26 cellular contexts compared by ENCODE assay signal in the genomic region with DNA sequence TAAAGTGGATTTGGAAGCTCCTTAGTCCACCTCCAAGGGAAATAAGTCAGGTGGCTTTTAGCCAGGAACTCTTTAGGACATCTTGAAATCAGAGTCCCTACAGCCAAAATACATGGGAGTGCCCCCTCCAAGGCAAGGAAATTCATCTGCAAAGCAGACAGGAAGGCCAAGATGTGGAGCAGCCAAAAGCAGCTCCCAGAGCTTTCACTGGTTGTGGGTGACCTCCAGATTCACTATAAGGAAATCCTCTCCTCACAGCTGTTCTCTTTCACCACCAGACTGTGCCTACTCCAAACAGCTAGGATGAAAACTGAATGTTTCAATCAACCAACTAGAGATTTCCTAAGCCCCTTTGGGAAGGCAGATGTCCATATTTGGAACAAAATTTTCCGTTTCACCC. TPM values are rescaled to one million over a fixed set of nuclear protein-coding genes. Genes with fewer than 3 reads are reported as not detected.
DNase-seq lines count a peak whose midpoint lies in the region; ATAC-seq and TF ChIP-seq lines count a peak whose summit lies in the region.
"Had no signal": no experiment of that assay in that cellular context is flagged by ENCODE, and none has a peak within 500 bp of the region (broad histone marks: within the 10 kb centered on the region; RNA-seq: fewer than 3 reads in every experiment).

No MANE protein-coding gene starts in this region.

- CTCF ChIA-PET in CD4-positive, alpha-beta memory T cell (lab: Charles Lee; ENCODE audit: partially characterized antibody), result interaction anchor here (0.7 to 1.8 kb wide), 5 partner anchors 7 to 66 kb away, joined by 3 to 10 read pairs (median 3); a partner anchor contains a TSS

- H3K4me2 ChIP-seq in Loucy (ENCODE audit: low read depth, low read length, poor library complexity, severe bottlenecking), result peak overlapping the region; percentile 94

- H4K20me1 ChIP-seq in Loucy (ENCODE audit: insufficient read depth, low read length, poor library complexity, severe bottlenecking), result no peaks in the 10 kb centered on the region

- no peak for TF ChIP-seq POLR2A in heart left ventricle (IDR thresholded peaks at IDR 0.05)

- ATAC-seq in heart left ventricle (peak; percentile 81 to 93 (median 92)), psoas muscle (peak in 3 of 4 donors; percentile 37 to 60 (median 56))
- ATAC-seq in stimulated activated naive B cell treated with anti-CD40 and anti-IgM and Interleukin-4, amounts not matched to agents 10 μg/mL and 1 μg/mL and 100 μg/mL, for 72 hours (replicated peaks), result no peak
- ATAC-seq: activated CD8-positive, alpha-beta T cell treated with anti-CD3 and anti-CD28 coated beads for 36 hours had no signal

- no peak for DNase-seq in CD4-positive, alpha-beta memory T cell
- DNase-seq in heart left ventricle (peak in 4 of 5 donors; percentile 24 to 52 (median 38)), psoas muscle (no peak), coronary artery (ENCODE audit: low spot score) (no peak)
- no peak for DNase-seq in stimulated activated naive B cell treated with anti-CD40 and anti-IgM and Interleukin-4, amounts not matched to agents 10 μg/mL and 1 μg/mL and 100 μg/mL, for 72 hours
- DNase-seq in activated effector memory CD4-positive, alpha-beta T cell treated with anti-CD3 and anti-CD28 coated beads, Interleukin-2, amount 50 U/mL, for 16 hours, result no peak
- DNase-seq: activated CD4-positive, CD25-positive, alpha-beta regulatory T cell treated with anti-CD3 and anti-CD28 coated beads, Interleukin-2, amount 50 U/mL, for 72 hours; activated CD8-positive, alpha-beta T cell treated with anti-CD3 and anti-CD28 coated beads for 36 hours; activated gamma-delta T cell; CD8-positive, alpha-beta memory T cell; DMS153; GOT3; IMR-90; kidney; lower lobe of right lung; NCI-H1417; NCI-H2081 treated with DMSO at 0.1 percent for 48 hours; NCI-H226; NCI-H69; sigmoid colon; stimulated activated CD4-positive, alpha-beta T cell treated with anti-CD3 and anti-CD28 coated beads, Interleukin-15, amount 100 ng/mL, for 24 hours; stimulated activated naive CD4-positive, alpha-beta T cell had no signal

- H3F3A ChIP-seq in Loucy (ENCODE audit: low read depth), result no peaks in the 10 kb centered on the region

- TF ChIP-seq CTCF in Loucy (conservative IDR thresholded peaks at IDR 0.05; ENCODE audit: low read length), result no peak
- no peak for TF ChIP-seq CTCF in heart left ventricle (IDR thresholded peaks at IDR 0.05)
- TF ChIP-seq CTCF in psoas muscle (IDR thresholded peaks at IDR 0.05), result no peak
- no peak for TF ChIP-seq CTCF in coronary artery (IDR thresholded peaks at IDR 0.05)

- peaks cover 26 to 33% of the 10 kb centered on the region in 2 donors for H3K36me3 Mint-ChIP-seq in CD4-positive, alpha-beta memory T cell
- peaks cover 22 to 29% of the 10 kb centered on the region in 2 donors for H3K36me3 Mint-ChIP-seq in stimulated activated naive B cell treated with anti-CD40 and anti-IgM and Interleukin-4, amounts not matched to agents 10 μg/mL and 1 μg/mL and 100 μg/mL, for 72 hours

- POLR2A ChIA-PET in CD4-positive, alpha-beta memory T cell (lab: Charles Lee; ENCODE audit: partially characterized antibody), result interaction anchor here (0.5 to 1.8 kb wide), 4 partner anchors 9 to 55 kb away, joined by 4 to 8 read pairs (median 6); no protein-coding TSS in a partner anchor

- H3K4me1 Mint-ChIP-seq in CD4-positive, alpha-beta memory T cell, result peaks cover 57 to 96% (median 83%) of the 10 kb centered on the region in 4 donors
- peaks cover 52 to 78% of the 10 kb centered on the region in 2 donors for H3K4me1 Mint-ChIP-seq in stimulated activated naive B cell treated with anti-CD40 and anti-IgM and Interleukin-4, amounts not matched to agents 10 μg/mL and 1 μg/mL and 100 μg/mL, for 72 hours

- no peak overlapping the region for H3K27ac ChIP-seq in CD4-positive, alpha-beta memory T cell (ENCODE audit: low read depth, low read length)
- H3K27ac ChIP-seq in heart left ventricle (no peak overlapping the region), psoas muscle (no peak overlapping the region), coronary artery (no peak overlapping the region)
- H3K27ac ChIP-seq: lower lobe of right lung, sigmoid colon had no signal

- H3K9me2 ChIP-seq in Loucy (replicated peaks; ENCODE audit: low read depth, low read length), result no peaks in the 10 kb centered on the region

- H3K9ac ChIP-seq in Loucy (ENCODE audit: low read depth, low read length, poor library complexity, severe bottlenecking), result no peak overlapping the region

- no peaks in the 10 kb centered on the region for H3K36me3 ChIP-seq in CD4-positive, alpha-beta memory T cell (ENCODE audit: insufficient read depth, low read length)
- H3K36me3 ChIP-seq in Loucy (ENCODE audit: insufficient read depth, low read length), result no peaks in the 10 kb centered on the region; the same call in 1 of the 2 replicates
- H3K36me3 ChIP-seq in heart left ventricle, result no peaks in the 10 kb centered on the region
- H3K36me3 ChIP-seq in psoas muscle (ENCODE audit: insufficient read depth in 1 of 2, low read depth in 1 of 2), result no peaks in the 10 kb centered on the region
- H3K36me3 ChIP-seq: lower lobe of right lung, sigmoid colon had no signal

- H3K27me3 Mint-ChIP-seq in CD4-positive, alpha-beta memory T cell, result no peaks in the 10 kb centered on the region
- H3K27me3 Mint-ChIP-seq in stimulated activated naive B cell treated with anti-CD40 and anti-IgM and Interleukin-4, amounts not matched to agents 10 μg/mL and 1 μg/mL and 100 μg/mL, for 72 hours, result no peaks in the 10 kb centered on the region
- H3K27me3 Mint-ChIP-seq: activated CD8-positive, alpha-beta T cell treated with anti-CD3 and anti-CD28 coated beads for 36 hours had no signal

- H3K4me3 ChIP-seq in CD4-positive, alpha-beta memory T cell (ENCODE audit: low read length in 2 of 2), result no peak overlapping the region
- H3K4me3 ChIP-seq in Loucy (ENCODE audit: low read length, poor library complexity, severe bottlenecking), result no peak overlapping the region
- H3K4me3 ChIP-seq in heart left ventricle, result no peak overlapping the region
- no peak overlapping the region for H3K4me3 ChIP-seq in psoas muscle
- H3K4me3 ChIP-seq in coronary artery, result no peak overlapping the region
- H3K4me3 ChIP-seq: lower lobe of right lung, sigmoid colon had no signal

- no peak overlapping the region for H2AFZ ChIP-seq in Loucy (ENCODE audit: low read length)

- peaks cover 88% of the 10 kb centered on the region for H3K4me1 ChIP-seq in CD4-positive, alpha-beta memory T cell (ENCODE audit: insufficient read depth, low read length)
- H3K4me1 ChIP-seq in Loucy (ENCODE audit: insufficient read depth, low read length, poor library complexity, severe bottlenecking) (peaks cover 59% of the 10 kb centered on the region), heart left ventricle (peaks cover 0 to 15% (median 3%) of the 10 kb centered on the region in 12 donors), psoas muscle (no peaks in the 10 kb centered on the region)
- H3K4me1 ChIP-seq: sigmoid colon had no signal

- intact Hi-C loops in CD4-positive, alpha-beta memory T cell (cut with micrococcal nuclease), result no loop called here
- intact Hi-C loops in heart left ventricle (cut with DNase I) (no loop called here), psoas muscle (cut with DNase I) (no loop called here)

- H3K9me3 ChIP-seq in CD4-positive, alpha-beta memory T cell (ENCODE audit: control insufficient read depth in 1 of 2, low read length in 2 of 2), result no peaks in the 10 kb centered on the region
- no peaks in the 10 kb centered on the region for H3K9me3 ChIP-seq in Loucy (ENCODE audit: insufficient read depth, low read depth, low read length)
- no peaks in the 10 kb centered on the region for H3K9me3 ChIP-seq in heart left ventricle
- H3K9me3 ChIP-seq in psoas muscle, result no peaks in the 10 kb centered on the region
- H3K9me3 ChIP-seq: lower lobe of right lung, sigmoid colon had no signal

- no peaks in the 10 kb centered on the region for H3K27me3 ChIP-seq in CD4-positive, alpha-beta memory T cell (ENCODE audit: insufficient read depth, low read length)
- no peaks in the 10 kb centered on the region for H3K27me3 ChIP-seq in Loucy (ENCODE audit: insufficient read depth, low read length, poor library complexity, severe bottlenecking)
- peaks cover 0 to under 1% (median 0%) of the 10 kb centered on the region in 9 donors for H3K27me3 ChIP-seq in heart left ventricle
- H3K27me3 ChIP-seq in psoas muscle (ENCODE audit: insufficient read depth in 3 of 3, low read length in 2 of 3), result peaks cover 0 to 16% (median 2%) of the 10 kb centered on the region in 3 donors

- H3K9me3 Mint-ChIP-seq in CD4-positive, alpha-beta memory T cell, result no peaks in the 10 kb centered on the region
- H3K9me3 Mint-ChIP-seq in stimulated activated naive B cell treated with anti-CD40 and anti-IgM and Interleukin-4, amounts not matched to agents 10 μg/mL and 1 μg/mL and 100 μg/mL, for 72 hours, result no peaks in the 10 kb centered on the region
- H3K9me3 Mint-ChIP-seq: activated CD8-positive, alpha-beta T cell treated with anti-CD3 and anti-CD28 coated beads for 36 hours; brain; CD8-positive, alpha-beta memory T cell; neural crest cell; T-helper 1 cell treated with Interleukin-12 subunit alpha and Interleukin-12 subunit beta and Interleukin-4 antibody, amounts not matched to agents 30 μg/mL and 1 μg/mL, for 36 hours had no signal

- H3K27ac Mint-ChIP-seq in CD4-positive, alpha-beta memory T cell, result peak overlapping the region in 5 of 7 donors; percentile 2 to 62 (median 42)
- no peak overlapping the region for H3K27ac Mint-ChIP-seq in stimulated activated naive B cell treated with anti-CD40 and anti-IgM and Interleukin-4, amounts not matched to agents 10 μg/mL and 1 μg/mL and 100 μg/mL, for 72 hours
- H3K27ac Mint-ChIP-seq: T-helper 1 cell treated with Interleukin-12 subunit alpha and Interleukin-12 subunit beta and Interleukin-4 antibody, amounts not matched to agents 30 μg/mL and 1 μg/mL, for 36 hours had no signal

- peak overlapping the region in 4 of 8 donors; percentile 24 to 67 (median 57) for H3K4me3 Mint-ChIP-seq in CD4-positive, alpha-beta memory T cell
- no peak overlapping the region for H3K4me3 Mint-ChIP-seq in stimulated activated naive B cell treated with anti-CD40 and anti-IgM and Interleukin-4, amounts not matched to agents 10 μg/mL and 1 μg/mL and 100 μg/mL, for 72 hours
- H3K4me3 Mint-ChIP-seq: activated CD8-positive, alpha-beta T cell treated with anti-CD3 and anti-CD28 coated beads for 36 hours; brain; neural crest cell; T-helper 1 cell treated with Interleukin-12 subunit alpha and Interleukin-12 subunit beta and Interleukin-4 antibody, amounts not matched to agents 30 μg/mL and 1 μg/mL, for 36 hours had no signal

- 33 to 60% (median 45%) methylated on average over 1 of the region's 1 CpG for WGBS in heart left ventricle, 4 donors
- 42 to 71% (median 58%) methylated on average over 1 of the region's 1 CpG for WGBS in psoas muscle, 3 donors

- peaks cover 52% of the 10 kb centered on the region for H3K79me2 ChIP-seq in Loucy (ENCODE audit: insufficient read depth, low read length)

RNA-seq across cellular contexts. Expression of a gene that starts 6.7 kb away (rescaled TPM):
- total RNA-seq in CD4-positive, alpha-beta memory T cell, result 10 to 100 TPM; 25.5 to 25.9 TPM
- 10 to 100 TPM in 1 of 2 donors, 1 to 10 TPM in 1; 9.2 to 16.1 TPM for polyA plus RNA-seq in CD4-positive, alpha-beta memory T cell
- 1 to 10 TPM in 8 of 9 donors, under 1 TPM in 1; 0.87 to 3.1 (median 1.7) TPM for total RNA-seq in heart left ventricle
- polyA plus RNA-seq in heart left ventricle, result 1 to 10 TPM in 1 of 2 donors, under 1 TPM in 1; 0.57 to 1.5 TPM
- total RNA-seq in psoas muscle, result 10 to 100 TPM in 2 of 4 donors, 1 to 10 TPM in 2; 2.8 to 15.1 (median 8.7) TPM
- 1 to 10 TPM; 2.5 to 6.6 (median 5.4) TPM for polyA plus RNA-seq in psoas muscle
- total RNA-seq: IMR-90 had no signal

RNA-seq across cellular contexts. Expression of a gene that starts 47.9 kb away (rescaled TPM):
- total RNA-seq in CD4-positive, alpha-beta memory T cell, result 10 to 100 TPM; 57.0 to 61.8 TPM
- polyA plus RNA-seq in CD4-positive, alpha-beta memory T cell, result 10 to 100 TPM; 38.4 to 48.7 TPM
- 10 to 100 TPM; 13.0 to 25.1 (median 19.7) TPM for total RNA-seq in heart left ventricle
- polyA plus RNA-seq in heart left ventricle, result 10 to 100 TPM in 1 of 2 donors, 1 to 10 TPM in 1; 9.9 to 20.5 TPM
- total RNA-seq in psoas muscle, result 10 to 100 TPM; 22.5 to 30.5 (median 25.7) TPM
- 10 to 100 TPM; 20.3 to 37.2 (median 35.7) TPM for polyA plus RNA-seq in psoas muscle

Comparison
In these comparisons a context has a peak if more than half of its experiments do, and no peak if none do; other contexts are left out.
1. DNase-seq: peak in heart left ventricle (4 of 5); none in CD4-positive, alpha-beta memory T cell (0 of 5), psoas muscle (0 of 2), stimulated activated naive B cell treated with anti-CD40 and anti-IgM and Interleukin-4, amounts not matched to agents 10 μg/mL and 1 μg/mL and 100 μg/mL, for 72 hours (single experiment), activated effector memory CD4-positive, alpha-beta T cell treated with anti-CD3 and anti-CD28 coated beads, Interleukin-2, amount 50 U/mL, for 16 hours (single experiment) and coronary artery (single experiment).
2. ATAC-seq: peak in heart left ventricle (4 of 4) and psoas muscle (3 of 4); none in stimulated activated naive B cell treated with anti-CD40 and anti-IgM and Interleukin-4, amounts not matched to agents 10 μg/mL and 1 μg/mL and 100 μg/mL, for 72 hours (0 of 2).